In genomic region chr1:29835486-29836273, GRCh38 we compare ENCODE assay signal across 18 cellular contexts.
DNase-seq lines count a peak whose midpoint lies in the region; ATAC-seq lines count a peak whose summit lies in the region.
"Had no signal": no experiment of that assay in that cellular context is flagged by ENCODE, and none has a peak within 500 bp of the region (broad histone marks: within the 10 kb centered on the region; RNA-seq: fewer than 3 reads in every experiment).

No MANE protein-coding gene starts in this region.

- no peak overlapping the region for H3K27ac ChIP-seq in neuronal stem cell (replicated peaks; ENCODE audit: low read length)
- H3K27ac ChIP-seq in aorta (ENCODE audit: low read depth in 1 of 2, low read length in 2 of 2): no peak overlapping the region
- no peak overlapping the region for H3K27ac ChIP-seq in substantia nigra (ENCODE audit: low read depth, low read length, poor library complexity, severe bottlenecking)
- H3K27ac ChIP-seq: tibial nerve had no signal

- no peak overlapping the region for H2BK12ac ChIP-seq in neuronal stem cell (ENCODE audit: low read length)

- intact Hi-C loops in aorta (cut with DNase I): no loop called here

- H3K4me2 ChIP-seq in neuronal stem cell (ENCODE audit: insufficient read depth, low read length, poor library complexity, severe bottlenecking): no peak overlapping the region

- peaks cover 0 to 4% of the 10 kb centered on the region in 2 donors for H3K4me1 ChIP-seq in neuronal stem cell (ENCODE audit: control insufficient read depth in 2 of 2, insufficient read depth in 1 of 2, low read depth in 1 of 2, low read length in 2 of 2)
- no peaks in the 10 kb centered on the region for H3K4me1 ChIP-seq in aorta (ENCODE audit: control insufficient read depth in 1 of 2, insufficient read depth in 2 of 2, low read length in 2 of 2)
- H3K4me1 ChIP-seq: tibial nerve had no signal

- H3K27me3 ChIP-seq in neuronal stem cell (ENCODE audit: control insufficient read depth in 3 of 3, insufficient read depth in 3 of 3, low read depth in 1 of 3, low read length in 3 of 3) (no peaks in the 10 kb centered on the region), aorta (ENCODE audit: control insufficient read depth in 1 of 2, insufficient read depth in 2 of 2, low read length in 1 of 2) (peaks cover 0 to 3% of the 10 kb centered on the region in 2 donors)
- H3K27me3 ChIP-seq: tibial nerve had no signal

- ATAC-seq in aorta (ENCODE audit: low FRiP score): no peak
- ATAC-seq: Right ventricle myocardium inferior; stimulated activated memory B cell treated with anti-CD40 and anti-IgM and Interleukin-4, amounts not matched to agents 10 μg/mL and 1 μg/mL and 100 μg/mL, for 72 hours had no signal

- H3K14ac ChIP-seq in neuronal stem cell (ENCODE audit: low read length): no peak overlapping the region

- no peak overlapping the region for H2AFZ ChIP-seq in neuronal stem cell (ENCODE audit: low read length)

- no peak overlapping the region for H4K8ac ChIP-seq in neuronal stem cell (ENCODE audit: low read depth, low read length)

- no peak overlapping the region for H2BK5ac ChIP-seq in neuronal stem cell (ENCODE audit: low read length)

- H3K9me3 ChIP-seq in neuronal stem cell (replicated peaks in 1 of 2; ENCODE audit: control insufficient read depth in 2 of 2, insufficient read depth in 1 of 2, low read depth in 1 of 2, low read length in 2 of 2) (no peaks in the 10 kb centered on the region), aorta (ENCODE audit: control insufficient read depth, low read length) (no peaks in the 10 kb centered on the region)
- H3K9me3 ChIP-seq: tibial nerve had no signal

- no peak overlapping the region for H3K18ac ChIP-seq in neuronal stem cell (ENCODE audit: low read length)

- H2AK5ac ChIP-seq in neuronal stem cell (ENCODE audit: low read depth, low read length): no peak overlapping the region

- H3K4me3 ChIP-seq in neuronal stem cell (ENCODE audit: low read length in 2 of 2) (no peak overlapping the region), aorta (ENCODE audit: low read length in 2 of 2) (no peak overlapping the region)
- H3K4me3 ChIP-seq: tibial nerve had no signal

- DNase-seq in NCI-H1417 (lab: John Stamatoyannopoulos, UW) (peak in 2 of 3 experiments; percentile 34 to 82), NCI-H1417 treated with DMSO at 0.1 percent for 48 hours (lab: John Stamatoyannopoulos, UW) (no peak), NCI-H1105 (lab: John Stamatoyannopoulos, UW) (peak; percentile 42), UCSD-AML1 (lab: John Stamatoyannopoulos, UW; ENCODE audit: unreplicated experiment) (peak; percentile 37), neuronal stem cell (ENCODE audit: low spot score) (no peak), aorta (no peak), substantia nigra (lab: John Stamatoyannopoulos, UW) (no peak), hepatic stellate cell (ENCODE audit: low spot score) (no peak)
- DNase-seq: 8988T; activated CD4-positive, CD25-positive, alpha-beta regulatory T cell; activated gamma-delta T cell; amygdala; NCI-H2029 treated with DMSO at 0.1 percent for 48 hours; NK-92 treated with Interleukin-12 subunit alpha and Interleukin-12 subunit beta, amount 100 ng/mL, for 24 hours; stimulated activated CD4-positive, alpha-beta T cell treated with anti-CD3 and anti-CD28 coated beads, Interleukin-12 subunit alpha, Interleukin-12 subunit beta, amount 100 ng/mL, for 4 hours had no signal

- peak overlapping the region; percentile 60 for H3K9ac ChIP-seq in neuronal stem cell (ENCODE audit: low read depth, low read length, poor library complexity)

- H3K36me3 ChIP-seq in neuronal stem cell (replicated peaks in 1 of 2; ENCODE audit: control insufficient read depth in 2 of 2, insufficient read depth in 2 of 2, low read length in 2 of 2) (no peaks in the 10 kb centered on the region), aorta (ENCODE audit: control insufficient read depth in 1 of 2, insufficient read depth in 2 of 2, low read length in 1 of 2) (no peaks in the 10 kb centered on the region)
- H3K36me3 ChIP-seq: tibial nerve had no signal

- H3K79me1 ChIP-seq in neuronal stem cell (ENCODE audit: low read depth, low read length): no peaks in the 10 kb centered on the region

- no peak overlapping the region for H3K23ac ChIP-seq in neuronal stem cell (ENCODE audit: low read depth, low read length, poor library complexity)

- H2BK15ac ChIP-seq in neuronal stem cell (ENCODE audit: low read length): no peak overlapping the region

- no CpG with 5 or more reads among the region's 10 CpGs for WGBS in neuronal stem cell (ENCODE audit: extremely low coverage in 2 of 2, insufficient read length in 2 of 2, insufficient replicate concordance in 1 of 2), 2 donors
- 55 to 60% methylated on average over 10 of the region's 10 CpGs for WGBS in aorta, 2 donors

- no peak overlapping the region for H2BK120ac ChIP-seq in neuronal stem cell (ENCODE audit: low read depth, low read length)

- H4K91ac ChIP-seq in neuronal stem cell (ENCODE audit: low read depth, low read length, poor library complexity): no peak overlapping the region

- no peak overlapping the region for H3K4ac ChIP-seq in neuronal stem cell (ENCODE audit: low read length)

Comparison
In these comparisons a context has a peak if more than half of its experiments do, and no peak if none do; other contexts are left out.
1. DNase-seq: peak in NCI-H1417 (2 of 3), NCI-H1105 (single experiment) and UCSD-AML1 (single experiment); none in NCI-H1417 treated with DMSO at 0.1 percent for 48 hours (single experiment), neuronal stem cell (single experiment), aorta (0 of 2), substantia nigra (0 of 49) and hepatic stellate cell (single experiment).